ENCODE assay signal across 18 cellular contexts in the genomic region with DNA sequence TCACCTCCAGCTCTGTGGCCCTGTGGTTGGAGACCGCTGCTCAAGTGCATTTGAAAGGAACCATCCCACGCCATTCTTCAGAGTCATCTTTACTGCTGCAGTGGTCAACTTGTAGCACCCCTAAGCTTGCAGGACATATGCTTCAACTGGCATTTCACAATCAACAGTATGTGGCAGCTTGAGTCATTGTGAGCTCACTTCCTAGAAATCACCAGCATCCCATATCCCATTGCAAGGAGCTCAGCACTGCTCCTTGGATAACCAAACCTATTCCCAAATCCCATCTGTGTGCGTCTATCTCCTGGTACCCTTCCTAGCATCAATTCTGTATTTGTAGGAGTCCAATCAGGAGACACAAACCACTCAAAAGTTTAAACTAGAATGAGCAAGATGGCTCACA. TPM values are rescaled to one million over a fixed set of nuclear protein-coding genes. Genes with fewer than 3 reads are reported as not detected.
"Had no signal": no experiment of that assay in that cellular context is flagged by ENCODE, and none has a peak within 500 bp of the region (broad histone marks: within the 10 kb centered on the region; RNA-seq: fewer than 3 reads in every experiment).

No MANE protein-coding gene starts in this region.

RNA-seq across cellular contexts. Expression of a gene that starts 51.0 kb away (rescaled TPM):
- total RNA-seq: naive thymus-derived CD8-positive, alpha-beta T cell; natural killer cell; natural killer cell treated with Interleukin-12 subunit alpha and Interleukin-12 subunit beta and Interleukin-15 and Interleukin-18, amount 100 ng/mL, for 72 hours; neural crest cell; occipital lobe; omental fat pad; osteocyte; posterior vena cava; progenitor cell of endocrine pancreas; prostate gland; psoas muscle; pulmonary artery endothelial cell; right atrium auricular region; right cardiac atrium; sciatic nerve; sigmoid colon; skeletal muscle tissue; smooth muscle cell had no signal
